37 cellular contexts compared by ENCODE assay signal in the genomic region with DNA sequence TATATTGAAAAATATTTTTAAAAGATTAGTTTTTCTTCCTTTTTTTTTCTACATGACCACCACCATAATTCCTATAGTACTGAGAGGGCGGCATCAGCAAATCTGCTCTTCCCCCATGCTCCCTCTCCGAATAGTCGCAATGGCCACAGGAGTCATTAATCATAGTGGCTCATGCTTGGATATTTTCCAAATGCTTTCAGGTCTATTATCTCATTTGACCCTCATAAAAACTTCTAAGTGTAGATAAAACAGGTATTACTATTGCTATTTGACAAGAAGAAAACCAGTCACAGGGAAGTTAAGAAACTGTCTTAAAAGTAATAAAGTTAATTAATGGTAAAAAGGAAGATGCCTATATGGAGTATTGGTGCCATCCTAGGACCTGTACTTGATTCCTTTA.
"Had no signal": no experiment of that assay in that cellular context is flagged by ENCODE, and none has a peak within 500 bp of the region (broad histone marks: within the 10 kb centered on the region; RNA-seq: fewer than 3 reads in every experiment).

No MANE protein-coding gene starts in this region.

- H3K9me3 Mint-ChIP-seq: activated CD8-positive, alpha-beta T cell treated with anti-CD3 and anti-CD28 coated beads for 36 hours; activated naive CD4-positive, alpha-beta T cell treated with anti-CD3 and anti-CD28 coated beads for 36 hours; activated naive CD8-positive, alpha-beta T cell treated with anti-CD3 and anti-CD28 coated beads for 36 hours; activated T-helper 1 cell treated with anti-CD3 and anti-CD28 coated beads, Interleukin-12 subunit alpha, Interleukin-12 subunit beta, Interleukin-2, Interleukin-4 antibody, amounts not matched to agents 30 ng/mL and 10 ng/mL and 1 ng/mL, durations not matched to agents 14 hours and 24 hours and 36 hours; activated T-helper 17 cell treated with anti-CD3 and anti-CD28 coated beads, Interleukin-2, amount 50 U/mL, for 72 hours; T-helper 1 cell treated with Interleukin-12 subunit alpha and Interleukin-12 subunit beta and Interleukin-4 antibody, amounts not matched to agents 30 μg/mL and 1 μg/mL, for 36 hours; T-helper 2 cell treated with Interferon-gamma antibody and Interleukin-4, amounts not matched to agents 5 μg/mL and 100 μg/mL, for 36 hours had no signal

- H3K4me3 Mint-ChIP-seq: activated B cell treated with CpG ODN at 0.5 μM for 24 hours; activated CD4-positive, alpha-beta memory T cell treated with anti-CD3 and anti-CD28 coated beads for 36 hours; activated CD4-positive, alpha-beta T cell treated with anti-CD3 and anti-CD28 coated beads for 36 hours; activated CD8-positive, alpha-beta T cell treated with anti-CD3 and anti-CD28 coated beads for 36 hours; activated naive CD4-positive, alpha-beta T cell treated with anti-CD3 and anti-CD28 coated beads for 36 hours; activated naive CD8-positive, alpha-beta T cell treated with anti-CD3 and anti-CD28 coated beads for 36 hours; activated T-cell treated with anti-CD3 and anti-CD28 coated beads, Interleukin-2, amount 50 U/mL, for 4 hours; activated T-cell treated with anti-CD3 and anti-CD28 coated beads, Interleukin-2, amount 50 U/mL, for 72 hours; activated T-helper 1 cell treated with anti-CD3 and anti-CD28 coated beads, Interleukin-12 subunit alpha, Interleukin-12 subunit beta, Interleukin-2, Interleukin-4 antibody, amounts not matched to agents 30 ng/mL and 10 ng/mL and 1 ng/mL, durations not matched to agents 14 hours and 24 hours and 36 hours; activated T-helper 17 cell treated with anti-CD3 and anti-CD28 coated beads, Interleukin-2, amount 50 U/mL, for 72 hours; T-helper 1 cell treated with Interleukin-12 subunit alpha and Interleukin-12 subunit beta and Interleukin-4 antibody, amounts not matched to agents 30 μg/mL and 1 μg/mL, for 36 hours; T-helper 2 cell treated with Interferon-gamma antibody and Interleukin-4, amounts not matched to agents 5 μg/mL and 100 μg/mL, for 36 hours had no signal

- H3K9me3 ChIP-seq: adrenal gland, body of pancreas, breast epithelium had no signal

- H3K4me3 ChIP-seq: adrenal gland, body of pancreas, breast epithelium had no signal

- H3K4me1 Mint-ChIP-seq: activated B cell treated with CpG ODN at 0.5 μM for 24 hours; activated CD4-positive, alpha-beta T cell treated with anti-CD3 and anti-CD28 coated beads for 36 hours; activated naive CD8-positive, alpha-beta T cell treated with anti-CD3 and anti-CD28 coated beads for 36 hours; activated T-helper 17 cell treated with anti-CD3 and anti-CD28 coated beads, Interleukin-2, amount 50 U/mL, for 72 hours had no signal

- H3K4me1 ChIP-seq: adrenal gland, body of pancreas, breast epithelium had no signal

- H3K36me3 ChIP-seq: adrenal gland, brain microvascular endothelial cell, breast epithelium had no signal

- H3K36me3 Mint-ChIP-seq: activated CD4-positive, alpha-beta memory T cell treated with anti-CD3 and anti-CD28 coated beads for 36 hours; activated naive CD4-positive, alpha-beta T cell treated with anti-CD3 and anti-CD28 coated beads, Interleukin-2, amount 50 U/mL, for 72 hours; activated naive CD8-positive, alpha-beta T cell treated with anti-CD3 and anti-CD28 coated beads for 36 hours had no signal

- FAIRE-seq: astrocyte, TTC549 had no signal

- H3K27me3 ChIP-seq: adrenal gland, body of pancreas, brain microvascular endothelial cell, breast epithelium had no signal

- H3K27ac Mint-ChIP-seq: activated B cell treated with CpG ODN at 0.5 μM for 24 hours; activated CD4-positive, alpha-beta memory T cell treated with anti-CD3 and anti-CD28 coated beads for 36 hours; activated CD4-positive, alpha-beta T cell treated with anti-CD3 and anti-CD28 coated beads for 36 hours; activated CD8-positive, alpha-beta T cell treated with anti-CD3 and anti-CD28 coated beads for 36 hours; activated naive CD4-positive, alpha-beta T cell treated with anti-CD3 and anti-CD28 coated beads for 36 hours; activated naive CD4-positive, alpha-beta T cell treated with anti-CD3 and anti-CD28 coated beads, Interleukin-2, amount 50 U/mL, for 72 hours; activated naive CD8-positive, alpha-beta T cell treated with anti-CD3 and anti-CD28 coated beads for 36 hours; activated T-cell treated with anti-CD3 and anti-CD28 coated beads, Interleukin-2, amount 50 U/mL, for 72 hours; activated T-helper 1 cell treated with anti-CD3 and anti-CD28 coated beads, Interleukin-12 subunit alpha, Interleukin-12 subunit beta, Interleukin-2, Interleukin-4 antibody, amounts not matched to agents 30 ng/mL and 10 ng/mL and 1 ng/mL, durations not matched to agents 14 hours and 24 hours and 36 hours; activated T-helper 17 cell treated with anti-CD3 and anti-CD28 coated beads, Interleukin-2, amount 50 U/mL, for 72 hours; T-helper 1 cell treated with Interleukin-12 subunit alpha and Interleukin-12 subunit beta and Interleukin-4 antibody, amounts not matched to agents 30 μg/mL and 1 μg/mL, for 36 hours; T-helper 2 cell treated with Interferon-gamma antibody and Interleukin-4, amounts not matched to agents 5 μg/mL and 100 μg/mL, for 36 hours had no signal

- H3K27ac ChIP-seq: adrenal gland, body of pancreas, brain microvascular endothelial cell, breast epithelium, VCaP had no signal

- H3K27me3 Mint-ChIP-seq: activated B cell treated with CpG ODN at 0.5 μM for 24 hours; activated CD4-positive, alpha-beta memory T cell treated with anti-CD3 and anti-CD28 coated beads for 36 hours; activated CD8-positive, alpha-beta T cell treated with anti-CD3 and anti-CD28 coated beads for 36 hours; activated naive CD8-positive, alpha-beta T cell treated with anti-CD3 and anti-CD28 coated beads for 36 hours; activated T-helper 17 cell treated with anti-CD3 and anti-CD28 coated beads, Interleukin-2, amount 50 U/mL, for 72 hours had no signal

- DNase-seq: activated B cell treated with CpG ODN at 0.5 μM for 24 hours; activated CD4-positive, alpha-beta memory T cell treated with anti-CD3 and anti-CD28 coated beads for 36 hours; activated CD4-positive, alpha-beta T cell treated with anti-CD3 and anti-CD28 coated beads for 36 hours; activated CD4-positive, alpha-beta T cell treated with anti-CD3 and anti-CD28 coated beads for 48 hours; activated CD4-positive, alpha-beta T cell treated with anti-CD3 and anti-CD28 coated beads, Interleukin-2, amount 50 U/mL, for 1 hour; activated CD4-positive, alpha-beta T cell treated with anti-CD3 and anti-CD28 coated beads, Interleukin-2, amount 50 U/mL, for 4 hours; activated CD4-positive, CD25-positive, alpha-beta regulatory T cell treated with anti-CD3 and anti-CD28 coated beads, Interleukin-2, amount 50 U/mL, for 72 hours; activated CD8-positive, alpha-beta memory T cell treated with anti-CD3 and anti-CD28 coated beads, Interleukin-2, amount 50 U/mL, for 4 hours; activated CD8-positive, alpha-beta T cell treated with anti-CD3 and anti-CD28 coated beads for 36 hours; activated effector memory CD4-positive, alpha-beta T cell treated with anti-CD3 and anti-CD28 coated beads, Interleukin-2, amount 50 U/mL, for 16 hours; activated gamma-delta T cell treated with Interleukin-2 at 50 U/mL for 16 hours; activated naive CD4-positive, alpha-beta T cell; activated naive CD4-positive, alpha-beta T cell treated with anti-CD3 and anti-CD28 coated beads for 36 hours; activated naive CD4-positive, alpha-beta T cell treated with anti-CD3 and anti-CD28 coated beads, Interleukin-2, amount 50 U/mL, for 16 hours; activated naive CD8-positive, alpha-beta T cell treated with anti-CD3 and anti-CD28 coated beads for 36 hours; activated T-cell treated with anti-CD3 and anti-CD28 coated beads for 4 hours; activated T-cell treated with anti-CD3 and anti-CD28 coated beads, Interleukin-2, amount 50 U/mL, for 1 hour; activated T-cell treated with anti-CD3 and anti-CD28 coated beads, Interleukin-2, amount 50 U/mL, for 4 hours; activated T-cell treated with anti-CD3 and anti-CD28 coated beads, Interleukin-2, amount 50 U/mL, for 72 hours; adrenal gland; amniotic stem cell; aorta; body of pancreas; brain microvascular endothelial cell; central memory CD4-positive, alpha-beta T cell; T-helper 1 cell; T-helper 2 cell; T-helper 9 cell had no signal
